In the genomic region with DNA sequence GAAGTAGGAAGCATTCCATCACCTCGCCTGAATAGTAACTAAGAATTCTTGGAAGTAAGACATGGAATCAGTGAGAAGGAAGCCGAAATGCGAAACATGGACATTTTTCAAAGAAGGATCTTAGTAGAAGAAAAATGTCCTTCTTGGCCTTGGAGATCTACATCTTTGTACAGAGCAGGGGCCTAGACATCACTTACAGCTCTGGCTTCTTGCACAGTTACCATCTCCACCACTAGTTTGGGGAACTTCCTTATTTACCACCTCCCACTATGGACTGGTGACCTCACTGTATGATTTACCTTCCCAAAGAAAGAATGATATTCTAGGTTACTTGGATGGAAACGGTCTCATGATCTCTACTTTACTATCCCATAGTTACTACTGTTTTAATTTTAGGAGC, we compare ENCODE assay signal across 1 cellular context.
TF ChIP-seq lines count a peak whose summit lies in the region.

No MANE protein-coding gene starts in this region.

TF ChIP-seq in IMR-90, 13 proteins besides CTCF, POLR2A, EP300 and RAD21:
- no peak for TF ChIP-seq SMC3 (IDR thresholded peaks at IDR 0.05; ENCODE audit: low read depth, low read length)
- TF ChIP-seq MXI1 (IDR thresholded peaks at IDR 0.05; ENCODE audit: borderline replicate concordance, low read depth, low read length), result no peak
- no peak for TF ChIP-seq NFE2L2 (IDR thresholded peaks at IDR 0.05; ENCODE audit: low read depth, low read length)
- TF ChIP-seq, protein P1, sequence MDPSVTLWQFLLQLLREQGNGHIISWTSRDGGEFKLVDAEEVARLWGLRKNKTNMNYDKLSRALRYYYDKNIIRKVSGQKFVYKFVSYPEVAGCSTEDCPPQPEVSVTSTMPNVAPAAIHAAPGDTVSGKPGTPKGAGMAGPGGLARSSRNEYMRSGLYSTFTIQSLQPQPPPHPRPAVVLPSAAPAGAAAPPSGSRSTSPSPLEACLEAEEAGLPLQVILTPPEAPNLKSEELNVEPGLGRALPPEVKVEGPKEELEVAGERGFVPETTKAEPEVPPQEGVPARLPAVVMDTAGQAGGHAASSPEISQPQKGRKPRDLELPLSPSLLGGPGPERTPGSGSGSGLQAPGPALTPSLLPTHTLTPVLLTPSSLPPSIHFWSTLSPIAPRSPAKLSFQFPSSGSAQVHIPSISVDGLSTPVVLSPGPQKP (IDR thresholded peaks at IDR 0.05; ENCODE audit: borderline replicate concordance, low read depth, low read length), result no peak
- no peak for TF ChIP-seq RFX5 (IDR thresholded peaks at IDR 0.05; ENCODE audit: low read depth, low read length)
TF ChIP-seq in IMR-90: peak in this region for 0.
